ENCODE assay signal across 15 cellular contexts in genomic region chr2:205758051-205758450, GRCh38.
A peak's percentile ranks its signal among the peaks of the same experiment; 100 is the strongest.
DNase-seq lines count a peak whose midpoint lies in the region; ATAC-seq, FAIRE-seq and TF ChIP-seq lines count a peak whose summit lies in the region.
"Had no signal": no experiment of that assay in that cellular context is flagged by ENCODE, and none has a peak within 500 bp of the region (broad histone marks: within the 10 kb centered on the region; RNA-seq: fewer than 3 reads in every experiment).

No MANE protein-coding gene starts in this region.

- no peak for FAIRE-seq in HepG2 (lab: Jason Lieb, UNC)
- FAIRE-seq: A204.1 had no signal

- 0 out of 2 replicates have a peak, but pooled peaks cover 3% of the 10 kb centered on the region for H3F3A ChIP-seq in GM23338 (replicated peaks; ENCODE audit: low read depth)

- no TSS peak for BruUV-seq in HepG2 (replicated peaks; lab: Mats Ljungman, UMichigan)

- no peaks in the 10 kb centered on the region for H3K9me3 Mint-ChIP-seq in GM23338
- H3K9me3 Mint-ChIP-seq: activated B cell treated with CpG ODN at 0.5 μM for 24 hours had no signal

- TF ChIP-seq EP300 in HepG2 (IDR thresholded peaks at IDR 0.05; ENCODE audit: low read depth in 2 of 2, low read length in 2 of 2) (no peak), HepG2 (CRISPR knock-in tag; IDR thresholded peaks at IDR 0.05; ENCODE audit: borderline replicate concordance) (no peak)

- no peak for TF ChIP-seq RAD21 in HepG2 (CRISPR knock-in tag; IDR thresholded peaks at IDR 0.05)

- ATAC-seq in HepG2 (no peak), GM23338 (no peak)
- ATAC-seq: left colon, sciatic nerve had no signal

- peaks cover 12% of the 10 kb centered on the region for H3K4me1 Mint-ChIP-seq in GM23338
- H3K4me1 Mint-ChIP-seq: activated B cell treated with CpG ODN at 0.5 μM for 24 hours had no signal

- H3K4me2 ChIP-seq in HepG2 (ENCODE audit: low read depth, low read length) (no peak overlapping the region), GM23338 (no peak overlapping the region)

- no peak overlapping the region for H3K9ac ChIP-seq in HepG2 (ENCODE audit: insufficient read depth, low read depth, low read length)

- WGBS in HepG2 (ENCODE audit: low lambda C conversion rate) = 50% methylated on average over 4 of the region's 4 CpGs

- peaks cover 6% of the 10 kb centered on the region; the same call in 1 of the 3 replicates for H3K36me3 Mint-ChIP-seq in GM23338 (ENCODE audit: low read depth)

- H3K27ac ChIP-seq in coronary artery (peak overlapping the region; percentile 87 to 91), HepG2 (ENCODE audit: extremely low read length, insufficient read depth, low read length) (no peak overlapping the region), GM23338 (ENCODE audit: low read depth) (no peak overlapping the region)
- H3K27ac ChIP-seq: RWPE1 had no signal

- no peak overlapping the region for H3K4me3 Mint-ChIP-seq in GM23338
- H3K4me3 Mint-ChIP-seq: activated B cell treated with CpG ODN at 0.5 μM for 24 hours had no signal

- H3K27me3 Mint-ChIP-seq in GM23338 (ENCODE audit: insufficient read depth, low read depth, poor library complexity) = no peaks in the 10 kb centered on the region
- H3K27me3 Mint-ChIP-seq: activated B cell treated with CpG ODN at 0.5 μM for 24 hours had no signal

- no peaks in the 10 kb centered on the region for H4K20me1 ChIP-seq in HepG2 (ENCODE audit: insufficient read depth, low read length)
- H4K20me1 ChIP-seq in GM23338 (replicated peaks; ENCODE audit: insufficient read depth) = no peaks in the 10 kb centered on the region

- no peaks in the 10 kb centered on the region for H3K79me2 ChIP-seq in HepG2 (ENCODE audit: insufficient read depth, low read length)
- H3K79me2 ChIP-seq in GM23338 (replicated peaks; ENCODE audit: insufficient read depth) = no peaks in the 10 kb centered on the region

- DNase-seq in A172 (ENCODE audit: low spot score) = peak; percentile 81
- peak; percentile 61 for DNase-seq in NCI-H226
- no peak for DNase-seq in coronary artery (ENCODE audit: low spot score)
- DNase-seq in HepG2 (ENCODE audit: low spot score) = no peak
- no peak for DNase-seq in NCI-H1436 (lab: John Stamatoyannopoulos, UW)
- DNase-seq in SK-N-DZ (ENCODE audit: low spot score) = no peak
- no peak for DNase-seq in erythroblast (lab: John Stamatoyannopoulos, UW)
- no peak for DNase-seq in GM23338 (ENCODE audit: low spot score)
- DNase-seq: activated B cell treated with CpG ODN at 0.5 μM for 24 hours, activated gamma-delta T cell, left colon, NCI-H187 treated with DMSO at 0.1 percent for 48 hours had no signal

- H3K4me3 ChIP-seq in coronary artery = no peak overlapping the region
- H3K4me3 ChIP-seq in HepG2 (replicated peaks in 1 of 3; ENCODE audit: insufficient read depth in 1 of 3, low read depth in 2 of 3, low read length in 3 of 3) = no peak overlapping the region
- no peak overlapping the region for H3K4me3 ChIP-seq in GM23338

- POLR2A ChIA-PET in HepG2 (lab: Yijun Ruan, JAX) = no interaction called here

- H3K27ac Mint-ChIP-seq in GM23338 = no peak overlapping the region
- H3K27ac Mint-ChIP-seq: activated B cell treated with CpG ODN at 0.5 μM for 24 hours had no signal

- H3K27me3 ChIP-seq in HepG2 (ENCODE audit: control insufficient read depth in 1 of 2, insufficient read depth in 2 of 2, low read length in 2 of 2) = peaks cover 0 to 3% of the 10 kb centered on the region in 2 experiments; a peak in 2 of 5 replicates
- H3K27me3 ChIP-seq in GM23338 (ENCODE audit: insufficient read depth) = no peaks in the 10 kb centered on the region

- H3K4me1 ChIP-seq in HepG2 (ENCODE audit: insufficient read depth, low read length) = peaks cover 8% of the 10 kb centered on the region
- H3K4me1 ChIP-seq in GM23338 (ENCODE audit: insufficient read depth) = 0 out of 2 replicates have a peak, but pooled peaks cover 5% of the 10 kb centered on the region

- no peaks in the 10 kb centered on the region for H3K36me3 ChIP-seq in HepG2 (replicated peaks in 1 of 2; ENCODE audit: control insufficient read depth in 1 of 2, insufficient read depth in 2 of 2, low read length in 2 of 2)
- no peaks in the 10 kb centered on the region; the same call in 1 of the 2 replicates for H3K36me3 ChIP-seq in GM23338 (ENCODE audit: insufficient read depth)

- peaks cover 12% of the 10 kb centered on the region for H3K9me2 ChIP-seq in GM23338 (ENCODE audit: insufficient read depth)

- no peak for TF ChIP-seq POLR2A in HepG2 (IDR thresholded peaks at IDR 0.05; ENCODE audit: insufficient read depth in 1 of 2, low read depth in 2 of 2, low read length in 2 of 2)
- no peak for TF ChIP-seq POLR2A in erythroblast (IDR thresholded peaks at IDR 0.05; ENCODE audit: low read length)

- H2AFZ ChIP-seq in HepG2 (ENCODE audit: low read length) = no peak overlapping the region
- H2AFZ ChIP-seq in GM23338 = no peak overlapping the region

- no peaks in the 10 kb centered on the region for H3K9me3 ChIP-seq in HepG2 (ENCODE audit: low read length)

- TF ChIP-seq CTCF in coronary artery (IDR thresholded peaks at IDR 0.05) (no peak), HepG2 (CRISPR knock-in tag; IDR thresholded peaks at IDR 0.05) (no peak), GM23338 (conservative IDR thresholded peaks at IDR 0.05; ENCODE audit: low read depth in 2 of 2) (no peak)

- in situ Hi-C loops in HepG2 (cut with HindIII; ENCODE audit: extremely low pct_ligation_motif_present, low pct_unique_long_range_greater_than_20kb) = no loop called here

- intact Hi-C loops in HepG2 (cut with micrococcal nuclease; ENCODE audit: unreplicated experiment) = no loop called here

- CTCF ChIA-PET in HepG2 (lab: Yijun Ruan, JAX; ENCODE audit: low intra/inter-chr PET ratio, low total read pairs) = no interaction called here

TF ChIP-seq in HepG2, 621 proteins besides CTCF, POLR2A, EP300 and RAD21:
- TF ChIP-seq HHEX (CRISPR knock-in tag; IDR thresholded peaks at IDR 0.05) (no peak), FOSL2 (CRISPR knock-in tag; IDR thresholded peaks at IDR 0.05) (0 out of 2 replicates have a peak, but pooled peaks have one; percentile 8)
TF ChIP-seq in HepG2: peak in this region for 1.

TF ChIP-seq in GM23338, 12 proteins besides CTCF, POLR2A, EP300 and RAD21 (continues in another document):
- TF ChIP-seq ZNF331 (CRISPR knock-in tag; IDR thresholded peaks at IDR 0.05; ENCODE audit: low read depth) = no peak
- no peak for TF ChIP-seq ETS1 (IDR thresholded peaks at IDR 0.05)
- no peak for TF ChIP-seq ZNF114 (CRISPR knock-in tag; IDR thresholded peaks at IDR 0.05)
- TF ChIP-seq EZH2phosphoT487 (IDR thresholded peaks at IDR 0.05; ENCODE audit: unreplicated experiment) = no peak
- TF ChIP-seq REST (IDR thresholded peaks at IDR 0.05; ENCODE audit: unreplicated experiment) = no peak
- no peak for TF ChIP-seq CREB1 (CRISPR knock-in tag; IDR thresholded peaks at IDR 0.05; ENCODE audit: low read depth)
- TF ChIP-seq JUNB (IDR thresholded peaks at IDR 0.05; ENCODE audit: unreplicated experiment) = no peak
- TF ChIP-seq EZH2 (IDR thresholded peaks at IDR 0.05; ENCODE audit: low read depth, unreplicated experiment) = no peak
- no peak for TF ChIP-seq POLR2AphosphoS5 (IDR thresholded peaks at IDR 0.05; ENCODE audit: low read depth)

Comparison
In these comparisons a context has a peak if more than half of its experiments do, and no peak if none do; other contexts are left out.
1. DNase-seq: peak in A172 (single experiment) and NCI-H226 (single experiment); none in coronary artery (single experiment), HepG2 (single experiment), NCI-H1436 (single experiment), SK-N-DZ (single experiment), erythroblast (0 of 2) and GM23338 (single experiment).
2. H3K27ac ChIP-seq: peak in coronary artery (2 of 2); none in HepG2 (single experiment) and GM23338 (single experiment).